In genomic region chr7:87199241-87199640, GRCh38 we compare ENCODE assay signal across 21 cellular contexts. TPM values are rescaled to one million over a fixed set of nuclear protein-coding genes. Genes with fewer than 3 reads are reported as not detected.
DNase-seq lines count a peak whose midpoint lies in the region; ATAC-seq, FAIRE-seq and TF ChIP-seq lines count a peak whose summit lies in the region.
"Had no signal": no experiment of that assay in that cellular context is flagged by ENCODE, and none has a peak within 500 bp of the region (broad histone marks: within the 10 kb centered on the region; RNA-seq: fewer than 3 reads in every experiment).

No MANE protein-coding gene starts in this region.

- ATAC-seq in left lung (peak; percentile 36), upper lobe of left lung (ENCODE audit: low FRiP score in 2 of 2) (no peak), SK-N-SH treated with all-trans-retinoic acid at 6 μM for 48 hours (no peak)

- H3K27me3 Mint-ChIP-seq in activated T-helper 1 cell treated with anti-CD3 and anti-CD28 coated beads, Interleukin-12 subunit alpha, Interleukin-12 subunit beta, Interleukin-2, Interleukin-4 antibody, amounts not matched to agents 30 ng/mL and 10 ng/mL and 1 ng/mL, durations not matched to agents 14 hours and 24 hours and 36 hours (ENCODE audit: insufficient read depth): no peaks in the 10 kb centered on the region

- no peaks in the 10 kb centered on the region for H3K27me3 ChIP-seq in left ventricle myocardium inferior (ENCODE audit: low read depth)
- no peaks in the 10 kb centered on the region for H3K27me3 ChIP-seq in left lung
- no peaks in the 10 kb centered on the region for H3K27me3 ChIP-seq in upper lobe of left lung
- H3K27me3 ChIP-seq: testis had no signal

- TF ChIP-seq CTCF in left ventricle myocardium inferior (IDR thresholded peaks at IDR 0.05; ENCODE audit: borderline replicate concordance) (no peak), left lung (IDR thresholded peaks at IDR 0.05) (no peak), upper lobe of left lung (IDR thresholded peaks at IDR 0.05) (no peak)

- H3K27ac ChIP-seq in left ventricle myocardium inferior (replicated peaks) (peak overlapping the region; percentile 56), left lung (peak overlapping the region in 1 of 2 donors; percentile 49), upper lobe of left lung (peak overlapping the region; percentile 1 to 74 (median 46))

- H3K9me3 Mint-ChIP-seq in activated T-helper 1 cell treated with anti-CD3 and anti-CD28 coated beads, Interleukin-12 subunit alpha, Interleukin-12 subunit beta, Interleukin-2, Interleukin-4 antibody, amounts not matched to agents 30 ng/mL and 10 ng/mL and 1 ng/mL, durations not matched to agents 14 hours and 24 hours and 36 hours: peaks cover 12% of the 10 kb centered on the region

- TF ChIP-seq POLR2A in upper lobe of left lung (IDR thresholded peaks at IDR 0.05): no peak

- intact Hi-C loops in left ventricle myocardium inferior (cut with micrococcal nuclease) (no loop called here), cardiac septum (cut with DNase I) (no loop called here), left lung (cut with DNase I) (no loop called here)
- intact Hi-C loops in activated T-helper 1 cell treated with anti-CD3 and anti-CD28 coated beads, Interleukin-12 subunit alpha, Interleukin-12 subunit beta, Interleukin-2, Interleukin-4 antibody, amounts not matched to agents 30 ng/mL and 10 ng/mL and 1 ng/mL, durations not matched to agents 14 hours and 24 hours and 36 hours (cut with micrococcal nuclease): loop anchor here (2.0 kb wide), 1 partner anchor 14 kb away; no protein-coding TSS in a partner anchor

- WGBS in upper lobe of left lung, 2 donors: 92 to 94% methylated on average over 1 of the region's 1 CpG

- no peak overlapping the region for H3K4me3 Mint-ChIP-seq in activated T-helper 1 cell treated with anti-CD3 and anti-CD28 coated beads, Interleukin-12 subunit alpha, Interleukin-12 subunit beta, Interleukin-2, Interleukin-4 antibody, amounts not matched to agents 30 ng/mL and 10 ng/mL and 1 ng/mL, durations not matched to agents 14 hours and 24 hours and 36 hours

- H3K9me3 ChIP-seq in left ventricle myocardium inferior (replicated peaks) (peaks cover under 1% of the 10 kb centered on the region), left lung (peaks cover 0 to 2% of the 10 kb centered on the region in 2 donors), upper lobe of left lung (no peaks in the 10 kb centered on the region)
- H3K9me3 ChIP-seq: testis had no signal

- H3K4me1 Mint-ChIP-seq in activated T-helper 1 cell treated with anti-CD3 and anti-CD28 coated beads, Interleukin-12 subunit alpha, Interleukin-12 subunit beta, Interleukin-2, Interleukin-4 antibody, amounts not matched to agents 30 ng/mL and 10 ng/mL and 1 ng/mL, durations not matched to agents 14 hours and 24 hours and 36 hours (ENCODE audit: low read depth): peaks cover 49% of the 10 kb centered on the region

- peak overlapping the region; percentile 13 for H3K27ac Mint-ChIP-seq in activated T-helper 1 cell treated with anti-CD3 and anti-CD28 coated beads, Interleukin-12 subunit alpha, Interleukin-12 subunit beta, Interleukin-2, Interleukin-4 antibody, amounts not matched to agents 30 ng/mL and 10 ng/mL and 1 ng/mL, durations not matched to agents 14 hours and 24 hours and 36 hours

- H3K36me3 ChIP-seq in left ventricle myocardium inferior (peaks cover 43% of the 10 kb centered on the region), left lung (peaks cover 0 to 56% of the 10 kb centered on the region in 2 donors), upper lobe of left lung (peaks cover 13 to 44% (median 23%) of the 10 kb centered on the region in 4 donors)

- peaks cover 77% of the 10 kb centered on the region for H3K36me3 Mint-ChIP-seq in activated T-helper 1 cell treated with anti-CD3 and anti-CD28 coated beads, Interleukin-12 subunit alpha, Interleukin-12 subunit beta, Interleukin-2, Interleukin-4 antibody, amounts not matched to agents 30 ng/mL and 10 ng/mL and 1 ng/mL, durations not matched to agents 14 hours and 24 hours and 36 hours (ENCODE audit: low read depth)

- no peak for FAIRE-seq in GM19239 (lab: Jason Lieb, UNC)
- FAIRE-seq: GM18507, H54 had no signal

- no peak for DNase-seq in left ventricle myocardium inferior
- DNase-seq in cardiac septum (ENCODE audit: low spot score): no peak
- no peak for DNase-seq in activated T-helper 1 cell treated with anti-CD3 and anti-CD28 coated beads, Interleukin-12 subunit alpha, Interleukin-12 subunit beta, Interleukin-2, Interleukin-4 antibody, amounts not matched to agents 30 ng/mL and 10 ng/mL and 1 ng/mL, durations not matched to agents 14 hours and 24 hours and 36 hours (ENCODE audit: low spot score)
- no peak for DNase-seq in left lung
- no peak for DNase-seq in upper lobe of left lung
- DNase-seq in GM19239 (ENCODE audit: insufficient read length, low spot score): no peak
- DNase-seq in UCSD-AML1 (lab: John Stamatoyannopoulos, UW; ENCODE audit: unreplicated experiment): no peak
- DNase-seq: activated CD4-positive, alpha-beta T cell treated with anti-CD3 and anti-CD28 coated beads for 1 hour; AML-193; amniotic stem cell; DMS153; KBM-7; MV-4-11; NCI-H2081 treated with DMSO at 0.1 percent for 48 hours; NCI-H526; stimulated activated CD4-positive, alpha-beta T cell treated with anti-CD3 and anti-CD28 coated beads, Interleukin-2, amount 100 ng/mL, for 48 hours; T1000; testis had no signal

- H3K4me3 ChIP-seq in left ventricle myocardium inferior: no peak overlapping the region
- no peak overlapping the region for H3K4me3 ChIP-seq in left lung
- H3K4me3 ChIP-seq in upper lobe of left lung: no peak overlapping the region
- H3K4me3 ChIP-seq: testis had no signal

- peaks cover 33% of the 10 kb centered on the region for H3K4me1 ChIP-seq in left ventricle myocardium inferior
- peaks cover 0 to 16% of the 10 kb centered on the region in 2 donors for H3K4me1 ChIP-seq in left lung
- peaks cover 12 to 38% (median 22%) of the 10 kb centered on the region in 4 donors for H3K4me1 ChIP-seq in upper lobe of left lung

- no peak for TF ChIP-seq EP300 in upper lobe of left lung (IDR thresholded peaks at IDR 0.05)

TF ChIP-seq in SK-N-SH treated with all-trans-retinoic acid at 6 μM for 48 hours, 23 proteins besides CTCF, POLR2A, EP300 and RAD21 (continues in another document):
- TF ChIP-seq ISL1 (CRISPR knock-in tag; IDR thresholded peaks at IDR 0.05) (no peak), BACH2 (CRISPR knock-in tag; IDR thresholded peaks at IDR 0.05; ENCODE audit: borderline replicate concordance) (no peak), ZFP3 (CRISPR knock-in tag; IDR thresholded peaks at IDR 0.05) (no peak), SNAI2 (CRISPR knock-in tag; IDR thresholded peaks at IDR 0.05) (no peak), TOX (CRISPR knock-in tag; IDR thresholded peaks at IDR 0.05; ENCODE audit: borderline replicate concordance) (no peak), OSR1 (CRISPR knock-in tag; IDR thresholded peaks at IDR 0.05) (no peak), CREB5 (CRISPR knock-in tag; IDR thresholded peaks at IDR 0.05; ENCODE audit: low read depth) (no peak), ARNTL (CRISPR knock-in tag; IDR thresholded peaks at IDR 0.05; ENCODE audit: borderline replicate concordance, low read depth) (no peak), CSDC2 (CRISPR knock-in tag; IDR thresholded peaks at IDR 0.05) (no peak), ESRRG (CRISPR knock-in tag; IDR thresholded peaks at IDR 0.05) (no peak), CSRNP3 (CRISPR knock-in tag; IDR thresholded peaks at IDR 0.05) (no peak), RARB (CRISPR knock-in tag; IDR thresholded peaks at IDR 0.05) (no peak), GLIS3 (CRISPR knock-in tag; IDR thresholded peaks at IDR 0.05) (no peak)

RNA-seq across cellular contexts. Expression of gene TMEM243, which starts 20.3 kb away (rescaled TPM):
- total RNA-seq in left ventricle myocardium inferior: 4.4 TPM
- 5.9 TPM for total RNA-seq in cardiac septum
- total RNA-seq in activated T-helper 1 cell treated with anti-CD3 and anti-CD28 coated beads, Interleukin-12 subunit alpha, Interleukin-12 subunit beta, Interleukin-2, Interleukin-4 antibody, amounts not matched to agents 30 ng/mL and 10 ng/mL and 1 ng/mL, durations not matched to agents 14 hours and 24 hours and 36 hours: 49.2 and 50.5 TPM in 2 replicates
- total RNA-seq in left lung: 10 to 100 TPM; 59.8 to 99.1 TPM
- total RNA-seq in upper lobe of left lung: 100 to 1,000 TPM in 2 of 6 donors, 10 to 100 TPM in 4; 75.9 to 178 (median 99.1) TPM

RNA-seq across cellular contexts. Expression of gene DMTF1, which starts 47.0 kb away (rescaled TPM):
- total RNA-seq in left ventricle myocardium inferior (19.4 TPM), cardiac septum (38.9 TPM), left lung (10 to 100 TPM; 66.7 to 71.0 TPM), upper lobe of left lung (100 to 1,000 TPM in 2 of 6 donors, 10 to 100 TPM in 4; 51.8 to 258 (median 77.7) TPM)
- 103 and 116 TPM in 2 replicates for total RNA-seq in activated T-helper 1 cell treated with anti-CD3 and anti-CD28 coated beads, Interleukin-12 subunit alpha, Interleukin-12 subunit beta, Interleukin-2, Interleukin-4 antibody, amounts not matched to agents 30 ng/mL and 10 ng/mL and 1 ng/mL, durations not matched to agents 14 hours and 24 hours and 36 hours
